In the genomic region with DNA sequence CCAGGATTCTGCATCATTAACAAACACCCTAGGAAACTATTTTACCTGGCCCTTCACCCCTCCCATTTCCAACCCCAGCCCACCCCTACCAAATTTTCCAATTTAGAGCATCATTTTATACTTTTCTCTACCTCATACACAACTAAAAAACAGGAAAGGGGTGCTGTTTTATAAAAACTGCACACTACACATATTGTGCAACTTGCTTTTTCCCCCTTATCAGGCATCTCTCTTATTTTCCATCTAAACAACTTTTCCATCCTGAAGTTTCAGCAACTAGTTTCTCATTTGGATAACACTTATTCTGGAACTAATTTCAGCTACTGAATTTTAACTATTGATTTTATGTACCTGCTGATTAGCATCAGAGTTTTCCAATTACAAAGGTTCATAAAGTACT, we compare ENCODE assay signal across 22 cellular contexts. TPM values are rescaled to one million over a fixed set of nuclear protein-coding genes. Genes with fewer than 3 reads are reported as not detected.
DNase-seq lines count a peak whose midpoint lies in the region; ATAC-seq, FAIRE-seq and TF ChIP-seq lines count a peak whose summit lies in the region.
"Had no signal": no experiment of that assay in that cellular context is flagged by ENCODE, and none has a peak within 500 bp of the region (broad histone marks: within the 10 kb centered on the region; RNA-seq: fewer than 3 reads in every experiment).

No MANE protein-coding gene starts in this region.

- H4K20me1 ChIP-seq in H9 (ENCODE audit: control insufficient read depth, insufficient read depth, insufficient read length), result no peaks in the 10 kb centered on the region

- no peak overlapping the region for H2BK15ac ChIP-seq in H9 (ENCODE audit: low read depth, low read length)

- H3K9me3 Mint-ChIP-seq in CD4-positive, alpha-beta T cell, result no peaks in the 10 kb centered on the region
- H3K9me3 Mint-ChIP-seq in H9 (no peaks in the 10 kb centered on the region), memory B cell (no peaks in the 10 kb centered on the region)
- H3K9me3 Mint-ChIP-seq in activated CD8-positive, alpha-beta T cell treated with anti-CD3 and anti-CD28 coated beads, Interleukin-2, amount 10 ng/mL, durations not matched to agents 7 days and 5 days (ENCODE audit: insufficient read depth), result no peaks in the 10 kb centered on the region

- H3K56ac ChIP-seq in H9 (ENCODE audit: insufficient read length, low read depth, low read length), result no peak overlapping the region

- no peaks in the 10 kb centered on the region for H3K9me3 ChIP-seq in CD4-positive, alpha-beta T cell (ENCODE audit: control insufficient read depth, low read length)
- H3K9me3 ChIP-seq in H9 (ENCODE audit: control insufficient read depth, low read depth, low read length), result no peaks in the 10 kb centered on the region
- H3K9me3 ChIP-seq: HAP-1, mucosa of descending colon, SJCRH30, thyroid gland had no signal

- no peak overlapping the region for H4K91ac ChIP-seq in H9 (ENCODE audit: insufficient read length, low read depth, low read length)

- no peak overlapping the region for H2AK5ac ChIP-seq in H9 (ENCODE audit: insufficient read length, low read length)

- H2BK20ac ChIP-seq in H9 (ENCODE audit: low read depth, low read length, poor library complexity, severe bottlenecking), result no peak overlapping the region

- no peak overlapping the region for H2AFZ ChIP-seq in H9 (ENCODE audit: low read length)

- no peak overlapping the region for H4K5ac ChIP-seq in H9 (ENCODE audit: insufficient read length, low read depth, low read length)

- H3K79me2 ChIP-seq in H9 (ENCODE audit: insufficient read depth, low read length), result peaks cover 72% of the 10 kb centered on the region

- ATAC-seq in CD4-positive, alpha-beta T cell (ENCODE audit: poor library complexity), result no peak
- ATAC-seq in activated CD8-positive, alpha-beta T cell treated with anti-CD3 and anti-CD28 coated beads, Interleukin-2, amount 10 ng/mL, durations not matched to agents 7 days and 5 days, result no peak
- ATAC-seq in memory B cell (ENCODE audit: low read depth) (no peak), GM21423 (IDR thresholded peaks at IDR 0.05; ENCODE audit: unreplicated experiment) (no peak)
- ATAC-seq: left cardiac atrium had no signal

- no peaks in the 10 kb centered on the region; the same call in 1 of the 2 replicates for H3K4me1 ChIP-seq in H9 (ENCODE audit: insufficient read depth, low read length)
- H3K4me1 ChIP-seq: SJCRH30 had no signal

- no peak overlapping the region for H2BK12ac ChIP-seq in H9 (ENCODE audit: insufficient read length, low read depth, low read length)

- H3K27me3 ChIP-seq in CD4-positive, alpha-beta T cell (ENCODE audit: control insufficient read depth, insufficient read depth, low read length), result no peaks in the 10 kb centered on the region
- no peaks in the 10 kb centered on the region for H3K27me3 ChIP-seq in H9 (ENCODE audit: insufficient read depth, low read length)
- H3K27me3 ChIP-seq: cardiac muscle cell, SJCRH30, thyroid gland had no signal

- no peak for DNase-seq in CD4-positive, alpha-beta T cell
- DNase-seq in H9, result no peak
- no peak for DNase-seq in activated CD8-positive, alpha-beta T cell treated with anti-CD3 and anti-CD28 coated beads, Interleukin-2, amount 10 ng/mL, durations not matched to agents 7 days and 5 days
- DNase-seq in memory B cell (ENCODE audit: low spot score in 2 of 2), result no peak
- no peak for DNase-seq in RCC 7860 (ENCODE audit: low spot score)
- DNase-seq in germinal center (ENCODE audit: low spot score), result no peak
- no peak for DNase-seq in SK-N-DZ (ENCODE audit: low spot score)
- DNase-seq: effector CD8-positive, alpha-beta T cell; GF-D8; hippocampal formation; left cardiac atrium; mucosa of descending colon; NCI-H1694 treated with DMSO at 0.1 percent for 48 hours; NCI-H510A; SJCRH30; stimulated activated CD4-positive, alpha-beta T cell treated with anti-CD3 and anti-CD28 coated beads, Interleukin-4, amount 100 ng/mL, for 4 hours; thyroid gland had no signal

- H3K18ac ChIP-seq in H9 (ENCODE audit: insufficient read length, low read depth, low read length), result no peak overlapping the region

- peak overlapping the region; percentile 62 for H3K4me3 Mint-ChIP-seq in CD4-positive, alpha-beta T cell
- no peak overlapping the region for H3K4me3 Mint-ChIP-seq in H9
- H3K4me3 Mint-ChIP-seq in activated CD8-positive, alpha-beta T cell treated with anti-CD3 and anti-CD28 coated beads, Interleukin-2, amount 10 ng/mL, durations not matched to agents 7 days and 5 days, result no peak overlapping the region
- H3K4me3 Mint-ChIP-seq in memory B cell, result peak overlapping the region; percentile 22

- H3K4ac ChIP-seq in H9 (ENCODE audit: low read depth, low read length), result no peak overlapping the region

- no peak overlapping the region for H3K27ac ChIP-seq in CD4-positive, alpha-beta T cell (ENCODE audit: low read depth, low read length)
- H3K27ac ChIP-seq in H9 (ENCODE audit: insufficient read length, low read depth, low read length), result no peak overlapping the region
- H3K27ac ChIP-seq: cardiac muscle cell, SJCRH30, skin epidermis, thyroid gland had no signal

- POLR2A ChIA-PET in CD4-positive, alpha-beta T cell (lab: Charles Lee), result interaction anchor here (1.2 kb wide), 1 partner anchor 73 kb away, joined by 4 read pairs; the partner anchor contains the start of gene HSPD1
- POLR2A ChIA-PET in activated CD8-positive, alpha-beta T cell treated with anti-CD3 and anti-CD28 coated beads, Interleukin-2, amount 10 ng/mL, durations not matched to agents 7 days and 5 days (lab: Charles Lee), result no interaction called here

- H3K36me3 Mint-ChIP-seq in CD4-positive, alpha-beta T cell (ENCODE audit: low read depth), result peaks cover 47% of the 10 kb centered on the region
- H3K36me3 Mint-ChIP-seq in H9 (ENCODE audit: insufficient read depth in 1 of 3, low read depth in 3 of 3), result peaks cover 15 to 39% (median 34%) of the 10 kb centered on the region in 3 experiments; a peak in 6 of 7 replicates
- H3K36me3 Mint-ChIP-seq in activated CD8-positive, alpha-beta T cell treated with anti-CD3 and anti-CD28 coated beads, Interleukin-2, amount 10 ng/mL, durations not matched to agents 7 days and 5 days (ENCODE audit: low read depth), result peaks cover 42% of the 10 kb centered on the region
- peaks cover 7% of the 10 kb centered on the region for H3K36me3 Mint-ChIP-seq in memory B cell

- H3K23ac ChIP-seq in H9 (ENCODE audit: insufficient read length, low read depth, low read length), result no peak overlapping the region

- no peak overlapping the region for H3K9ac ChIP-seq in H9 (ENCODE audit: extremely low read depth, insufficient read length, low read length)

- no peak overlapping the region for H2BK120ac ChIP-seq in H9 (ENCODE audit: low read depth, low read length, poor library complexity, severe bottlenecking)

- H3K27ac Mint-ChIP-seq in CD4-positive, alpha-beta T cell, result peak overlapping the region; percentile 45
- H3K27ac Mint-ChIP-seq in H9 (peak overlapping the region in 2 of 3 experiments; percentile 53 to 75; a peak in 3 of 7 replicates), memory B cell (peak overlapping the region; percentile 56)
- H3K27ac Mint-ChIP-seq in activated CD8-positive, alpha-beta T cell treated with anti-CD3 and anti-CD28 coated beads, Interleukin-2, amount 10 ng/mL, durations not matched to agents 7 days and 5 days, result peak overlapping the region; percentile 10

- no peak for TF ChIP-seq CTCF in CD4-positive, alpha-beta T cell (IDR thresholded peaks at IDR 0.05)
- no peak for TF ChIP-seq CTCF in H9 (conservative IDR thresholded peaks at IDR 0.05)

- peaks cover 82% of the 10 kb centered on the region for H3K4me1 Mint-ChIP-seq in CD4-positive, alpha-beta T cell (ENCODE audit: low read depth)
- H3K4me1 Mint-ChIP-seq in H9 (peaks cover 16 to 29% of the 10 kb centered on the region in 2 experiments), memory B cell (peaks cover 36% of the 10 kb centered on the region)
- peaks cover 63% of the 10 kb centered on the region for H3K4me1 Mint-ChIP-seq in activated CD8-positive, alpha-beta T cell treated with anti-CD3 and anti-CD28 coated beads, Interleukin-2, amount 10 ng/mL, durations not matched to agents 7 days and 5 days (ENCODE audit: low read depth)

- H3T11ph ChIP-seq in H9 (ENCODE audit: low read length), result no peak overlapping the region

- no peak overlapping the region for H3K14ac ChIP-seq in H9 (ENCODE audit: insufficient read depth, low read length)

- intact Hi-C loops in CD4-positive, alpha-beta T cell (cut with DNase I, micrococcal nuclease), result loop anchor here (5.0 kb wide), 1 partner anchor 36 kb away; no protein-coding TSS in a partner anchor

- CTCF ChIA-PET in CD4-positive, alpha-beta T cell (lab: Charles Lee), result no interaction called here
- CTCF ChIA-PET in activated CD8-positive, alpha-beta T cell treated with anti-CD3 and anti-CD28 coated beads, Interleukin-2, amount 10 ng/mL, durations not matched to agents 7 days and 5 days (lab: Charles Lee), result no interaction called here

- H2BK5ac ChIP-seq in H9 (ENCODE audit: insufficient read length, low read length), result no peak overlapping the region

- H4K8ac ChIP-seq in H9 (replicated peaks; ENCODE audit: insufficient read length, low read depth, low read length), result no peak overlapping the region

- H3K23me2 ChIP-seq in H9 (ENCODE audit: insufficient read length, low read depth, low read length, poor library complexity, severe bottlenecking), result no peaks in the 10 kb centered on the region

- FAIRE-seq in RCC 7860 (lab: Jason Lieb, UNC), result no peak
- FAIRE-seq: D721Med had no signal

- H3K4me2 ChIP-seq in H9 (ENCODE audit: insufficient read depth, insufficient read length, low read length), result no peak overlapping the region

- H3K79me1 ChIP-seq in H9 (ENCODE audit: insufficient read depth, low read depth, low read length, poor library complexity, severe bottlenecking), result peaks cover 5% of the 10 kb centered on the region

- no peaks in the 10 kb centered on the region for H3K27me3 Mint-ChIP-seq in CD4-positive, alpha-beta T cell
- no peaks in the 10 kb centered on the region for H3K27me3 Mint-ChIP-seq in H9 (ENCODE audit: low read depth)
- no peaks in the 10 kb centered on the region for H3K27me3 Mint-ChIP-seq in activated CD8-positive, alpha-beta T cell treated with anti-CD3 and anti-CD28 coated beads, Interleukin-2, amount 10 ng/mL, durations not matched to agents 7 days and 5 days (ENCODE audit: low read depth)
- H3K27me3 Mint-ChIP-seq in memory B cell, result no peaks in the 10 kb centered on the region

RNA-seq across cellular contexts. Expression of gene SF3B1, which starts 8.1 kb away (rescaled TPM):
- total RNA-seq in CD4-positive, alpha-beta T cell, result 100 to 1,000 TPM; 498 to 529 TPM
- total RNA-seq in H9 (2021), result 267 and 278 TPM in 2 replicates
- 100 to 1,000 TPM; 266 to 267 TPM for total RNA-seq in activated CD8-positive, alpha-beta T cell treated with anti-CD3 and anti-CD28 coated beads, Interleukin-2, amount 10 ng/mL, durations not matched to agents 7 days and 5 days
- polyA plus RNA-seq in SK-N-DZ (2014; cell fraction: cytosol; rRNA removed), result 278 and 296 TPM in 2 replicates
- polyA plus RNA-seq in SK-N-DZ (2014; cell fraction: nucleus; rRNA removed), result 1,025 and 1,134 TPM in 2 replicates

RNA-seq across cellular contexts. Expression of gene COQ10B, which starts 26.6 kb away (rescaled TPM):
- 10 to 100 TPM; 53.4 to 55.3 TPM for total RNA-seq in CD4-positive, alpha-beta T cell
- 16.2 and 18.3 TPM in 2 replicates for total RNA-seq in H9 (2021)
- total RNA-seq in activated CD8-positive, alpha-beta T cell treated with anti-CD3 and anti-CD28 coated beads, Interleukin-2, amount 10 ng/mL, durations not matched to agents 7 days and 5 days, result 10 to 100 TPM; 22.5 to 22.6 TPM
- polyA plus RNA-seq in SK-N-DZ (2014; cell fraction: cytosol; rRNA removed), result 9.8 and 12.0 TPM in 2 replicates
- 1.6 and 3.1 TPM in 2 replicates for polyA plus RNA-seq in SK-N-DZ (2014; cell fraction: nucleus; rRNA removed)

Comparison
In these comparisons a context has a peak if more than half of its experiments do, and no peak if none do; other contexts are left out.
1. H3K27ac Mint-ChIP-seq: peak in every context shown above with its lines; median percentile 64 in H9; 56 in memory B cell; 45 in CD4-positive, alpha-beta T cell; 10 in activated CD8-positive, alpha-beta T cell treated with anti-CD3 and anti-CD28 coated beads, Interleukin-2, amount 10 ng/mL, durations not matched to agents 7 days and 5 days.
2. H3K4me3 Mint-ChIP-seq: peak in CD4-positive, alpha-beta T cell (single experiment) and memory B cell (single experiment); none in H9 (0 of 2) and activated CD8-positive, alpha-beta T cell treated with anti-CD3 and anti-CD28 coated beads, Interleukin-2, amount 10 ng/mL, durations not matched to agents 7 days and 5 days (single experiment).